1 cellular context compared by ENCODE assay signal in the genomic region with DNA sequence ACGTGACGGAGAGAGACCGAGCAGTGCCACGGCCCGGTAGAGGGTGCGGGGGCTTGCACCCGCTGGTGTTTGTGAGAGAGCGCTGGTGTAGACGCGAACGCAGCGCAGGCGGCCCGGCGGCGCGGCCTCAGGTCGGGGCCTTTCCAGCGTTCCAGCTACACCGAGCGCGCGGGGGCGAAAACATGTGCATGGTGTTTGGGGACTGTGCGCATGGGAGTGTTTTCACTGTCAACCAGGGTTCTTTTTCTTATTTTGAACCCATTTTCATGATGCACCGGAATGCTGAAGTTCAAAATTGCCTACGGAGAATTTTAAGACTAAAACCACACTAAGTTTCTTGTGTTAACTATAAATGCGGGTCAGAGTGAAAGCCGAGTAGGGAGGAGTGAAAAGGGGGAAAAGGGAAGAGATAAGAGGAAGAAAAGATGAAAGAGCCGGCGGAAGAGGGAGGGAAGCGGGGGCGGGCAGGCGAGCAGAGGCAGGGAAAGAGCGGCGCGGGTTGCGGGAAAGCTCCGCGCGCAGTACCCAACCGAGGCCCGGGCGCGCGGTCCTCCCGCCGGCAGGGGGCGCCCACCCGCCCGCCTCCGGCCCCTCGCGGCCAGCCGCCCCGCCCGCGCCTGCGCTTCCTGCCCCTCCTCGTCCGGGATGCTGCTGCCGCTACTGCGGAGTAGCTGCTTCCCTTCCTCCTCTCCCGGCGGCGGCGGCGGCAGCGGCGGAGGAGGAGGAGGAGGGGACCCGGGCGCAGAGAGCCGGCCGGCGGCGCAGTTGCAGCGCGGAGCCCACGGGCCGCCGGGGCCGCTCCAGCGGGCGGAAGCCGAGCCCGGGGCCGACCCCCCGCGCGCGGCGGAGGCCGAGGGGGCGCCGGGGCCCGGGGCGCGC.
A peak's percentile ranks its signal among the peaks of the same experiment; 100 is the strongest.
TF ChIP-seq lines count a peak whose summit lies in the region.

A gene with protein sequence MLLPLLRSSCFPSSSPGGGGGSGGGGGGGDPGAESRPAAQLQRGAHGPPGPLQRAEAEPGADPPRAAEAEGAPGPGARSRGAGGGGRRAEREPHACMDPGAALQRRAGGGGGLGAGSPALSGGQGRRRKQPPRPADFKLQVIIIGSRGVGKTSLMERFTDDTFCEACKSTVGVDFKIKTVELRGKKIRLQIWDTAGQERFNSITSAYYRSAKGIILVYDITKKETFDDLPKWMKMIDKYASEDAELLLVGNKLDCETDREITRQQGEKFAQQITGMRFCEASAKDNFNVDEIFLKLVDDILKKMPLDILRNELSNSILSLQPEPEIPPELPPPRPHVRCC (plus strand): TSS at position 643 of the 879 bp plus-strand sequence. CDS start 3 bp downstream, at position 646.

TF ChIP-seq in HepG2, 621 proteins besides CTCF, POLR2A, EP300 and RAD21 (continued from another document and continues in another):
- TF ChIP-seq TBX2 (CRISPR knock-in tag; IDR thresholded peaks at IDR 0.05; ENCODE audit: borderline replicate concordance) = peak; percentile 33; the same call in 1 of the 2 replicates
- TF ChIP-seq TCF7L2 (IDR thresholded peaks at IDR 0.05; ENCODE audit: low read depth, low read length) = peak; percentile 51; the same call in 1 of the 2 replicates
- TF ChIP-seq, protein P1, sequence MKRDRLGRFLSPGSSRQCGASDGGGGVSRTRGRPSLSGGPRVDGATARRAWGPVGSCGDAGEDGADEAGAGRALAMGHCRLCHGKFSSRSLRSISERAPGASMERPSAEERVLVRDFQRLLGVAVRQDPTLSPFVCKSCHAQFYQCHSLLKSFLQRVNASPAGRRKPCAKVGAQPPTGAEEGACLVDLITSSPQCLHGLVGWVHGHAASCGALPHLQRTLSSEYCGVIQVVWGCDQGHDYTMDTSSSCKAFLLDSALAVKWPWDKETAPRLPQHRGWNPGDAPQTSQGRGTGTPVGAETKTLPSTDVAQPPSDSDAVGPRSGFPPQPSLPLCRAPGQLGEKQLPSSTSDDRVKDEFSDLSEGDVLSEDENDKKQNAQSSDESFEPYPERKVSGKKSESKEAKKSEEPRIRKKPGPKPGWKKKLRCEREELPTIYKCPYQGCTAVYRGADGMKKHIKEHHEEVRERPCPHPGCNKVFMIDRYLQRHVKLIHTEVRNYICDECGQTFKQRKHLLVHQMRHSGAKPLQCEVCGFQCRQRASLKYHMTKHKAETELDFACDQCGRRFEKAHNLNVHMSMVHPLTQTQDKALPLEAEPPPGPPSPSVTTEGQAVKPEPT (CRISPR knock-in tag; IDR thresholded peaks at IDR 0.05; ENCODE audit: low read depth) = no peak
- no peak for TF ChIP-seq HNF4A (CRISPR knock-in tag; IDR thresholded peaks at IDR 0.05)
- no peak; the same call in 1 of the 2 replicates for TF ChIP-seq KAT7 (CRISPR knock-in tag; IDR thresholded peaks at IDR 0.05; ENCODE audit: borderline replicate concordance)
- peak; percentile 77 for TF ChIP-seq HNRNPLL (IDR thresholded peaks at IDR 0.05; ENCODE audit: low read depth, low read length, poor library complexity, severe bottlenecking)
- TF ChIP-seq, protein P2, sequence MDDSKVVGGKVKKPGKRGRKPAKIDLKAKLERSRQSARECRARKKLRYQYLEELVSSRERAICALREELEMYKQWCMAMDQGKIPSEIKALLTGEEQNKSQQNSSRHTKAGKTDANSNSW (CRISPR knock-in tag; IDR thresholded peaks at IDR 0.05; ENCODE audit: borderline replicate concordance) = 0 out of 2 replicates have a peak, but pooled peaks have one; percentile 34
- TF ChIP-seq, protein P3, sequence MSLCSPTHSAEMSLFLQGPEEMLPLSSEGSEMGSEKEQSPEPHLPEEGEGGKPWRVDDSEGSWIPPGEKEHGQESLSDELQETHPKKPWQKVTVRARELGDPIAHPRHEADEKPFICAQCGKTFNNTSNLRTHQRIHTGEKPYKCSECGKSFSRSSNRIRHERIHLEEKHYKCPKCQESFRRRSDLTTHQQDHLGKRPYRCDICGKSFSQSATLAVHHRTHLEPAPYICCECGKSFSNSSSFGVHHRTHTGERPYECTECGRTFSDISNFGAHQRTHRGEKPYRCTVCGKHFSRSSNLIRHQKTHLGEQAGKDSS (CRISPR knock-in tag; IDR thresholded peaks at IDR 0.05; ENCODE audit: borderline replicate concordance, low read depth) = no peak
- peak; percentile 84 for TF ChIP-seq GABPB1 (CRISPR knock-in tag; IDR thresholded peaks at IDR 0.05)
- TF ChIP-seq, protein P4, sequence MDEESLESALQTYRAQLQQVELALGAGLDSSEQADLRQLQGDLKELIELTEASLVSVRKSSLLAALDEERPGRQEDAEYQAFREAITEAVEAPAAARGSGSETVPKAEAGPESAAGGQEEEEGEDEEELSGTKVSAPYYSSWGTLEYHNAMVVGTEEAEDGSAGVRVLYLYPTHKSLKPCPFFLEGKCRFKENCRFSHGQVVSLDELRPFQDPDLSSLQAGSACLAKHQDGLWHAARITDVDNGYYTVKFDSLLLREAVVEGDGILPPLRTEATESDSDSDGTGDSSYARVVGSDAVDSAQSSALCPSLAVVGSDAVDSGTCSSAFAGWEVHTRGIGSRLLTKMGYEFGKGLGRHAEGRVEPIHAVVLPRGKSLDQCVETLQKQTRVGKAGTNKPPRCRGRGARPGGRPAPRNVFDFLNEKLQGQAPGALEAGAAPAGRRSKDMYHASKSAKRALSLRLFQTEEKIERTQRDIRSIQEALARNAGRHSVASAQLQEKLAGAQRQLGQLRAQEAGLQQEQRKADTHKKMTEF (CRISPR knock-in tag; IDR thresholded peaks at IDR 0.05) = 0 out of 2 replicates have a peak, but pooled peaks have one; percentile 26
- TF ChIP-seq ZNF569 (CRISPR knock-in tag; IDR thresholded peaks at IDR 0.05; ENCODE audit: borderline replicate concordance) = no peak
- TF ChIP-seq, protein P5, sequence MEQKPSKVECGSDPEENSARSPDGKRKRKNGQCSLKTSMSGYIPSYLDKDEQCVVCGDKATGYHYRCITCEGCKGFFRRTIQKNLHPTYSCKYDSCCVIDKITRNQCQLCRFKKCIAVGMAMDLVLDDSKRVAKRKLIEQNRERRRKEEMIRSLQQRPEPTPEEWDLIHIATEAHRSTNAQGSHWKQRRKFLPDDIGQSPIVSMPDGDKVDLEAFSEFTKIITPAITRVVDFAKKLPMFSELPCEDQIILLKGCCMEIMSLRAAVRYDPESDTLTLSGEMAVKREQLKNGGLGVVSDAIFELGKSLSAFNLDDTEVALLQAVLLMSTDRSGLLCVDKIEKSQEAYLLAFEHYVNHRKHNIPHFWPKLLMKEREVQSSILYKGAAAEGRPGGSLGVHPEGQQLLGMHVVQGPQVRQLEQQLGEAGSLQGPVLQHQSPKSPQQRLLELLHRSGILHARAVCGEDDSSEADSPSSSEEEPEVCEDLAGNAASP (CRISPR knock-in tag; IDR thresholded peaks at IDR 0.05; ENCODE audit: borderline replicate concordance) = 0 out of 2 replicates have a peak, but pooled peaks have one; percentile 33
- TF ChIP-seq, protein P6, sequence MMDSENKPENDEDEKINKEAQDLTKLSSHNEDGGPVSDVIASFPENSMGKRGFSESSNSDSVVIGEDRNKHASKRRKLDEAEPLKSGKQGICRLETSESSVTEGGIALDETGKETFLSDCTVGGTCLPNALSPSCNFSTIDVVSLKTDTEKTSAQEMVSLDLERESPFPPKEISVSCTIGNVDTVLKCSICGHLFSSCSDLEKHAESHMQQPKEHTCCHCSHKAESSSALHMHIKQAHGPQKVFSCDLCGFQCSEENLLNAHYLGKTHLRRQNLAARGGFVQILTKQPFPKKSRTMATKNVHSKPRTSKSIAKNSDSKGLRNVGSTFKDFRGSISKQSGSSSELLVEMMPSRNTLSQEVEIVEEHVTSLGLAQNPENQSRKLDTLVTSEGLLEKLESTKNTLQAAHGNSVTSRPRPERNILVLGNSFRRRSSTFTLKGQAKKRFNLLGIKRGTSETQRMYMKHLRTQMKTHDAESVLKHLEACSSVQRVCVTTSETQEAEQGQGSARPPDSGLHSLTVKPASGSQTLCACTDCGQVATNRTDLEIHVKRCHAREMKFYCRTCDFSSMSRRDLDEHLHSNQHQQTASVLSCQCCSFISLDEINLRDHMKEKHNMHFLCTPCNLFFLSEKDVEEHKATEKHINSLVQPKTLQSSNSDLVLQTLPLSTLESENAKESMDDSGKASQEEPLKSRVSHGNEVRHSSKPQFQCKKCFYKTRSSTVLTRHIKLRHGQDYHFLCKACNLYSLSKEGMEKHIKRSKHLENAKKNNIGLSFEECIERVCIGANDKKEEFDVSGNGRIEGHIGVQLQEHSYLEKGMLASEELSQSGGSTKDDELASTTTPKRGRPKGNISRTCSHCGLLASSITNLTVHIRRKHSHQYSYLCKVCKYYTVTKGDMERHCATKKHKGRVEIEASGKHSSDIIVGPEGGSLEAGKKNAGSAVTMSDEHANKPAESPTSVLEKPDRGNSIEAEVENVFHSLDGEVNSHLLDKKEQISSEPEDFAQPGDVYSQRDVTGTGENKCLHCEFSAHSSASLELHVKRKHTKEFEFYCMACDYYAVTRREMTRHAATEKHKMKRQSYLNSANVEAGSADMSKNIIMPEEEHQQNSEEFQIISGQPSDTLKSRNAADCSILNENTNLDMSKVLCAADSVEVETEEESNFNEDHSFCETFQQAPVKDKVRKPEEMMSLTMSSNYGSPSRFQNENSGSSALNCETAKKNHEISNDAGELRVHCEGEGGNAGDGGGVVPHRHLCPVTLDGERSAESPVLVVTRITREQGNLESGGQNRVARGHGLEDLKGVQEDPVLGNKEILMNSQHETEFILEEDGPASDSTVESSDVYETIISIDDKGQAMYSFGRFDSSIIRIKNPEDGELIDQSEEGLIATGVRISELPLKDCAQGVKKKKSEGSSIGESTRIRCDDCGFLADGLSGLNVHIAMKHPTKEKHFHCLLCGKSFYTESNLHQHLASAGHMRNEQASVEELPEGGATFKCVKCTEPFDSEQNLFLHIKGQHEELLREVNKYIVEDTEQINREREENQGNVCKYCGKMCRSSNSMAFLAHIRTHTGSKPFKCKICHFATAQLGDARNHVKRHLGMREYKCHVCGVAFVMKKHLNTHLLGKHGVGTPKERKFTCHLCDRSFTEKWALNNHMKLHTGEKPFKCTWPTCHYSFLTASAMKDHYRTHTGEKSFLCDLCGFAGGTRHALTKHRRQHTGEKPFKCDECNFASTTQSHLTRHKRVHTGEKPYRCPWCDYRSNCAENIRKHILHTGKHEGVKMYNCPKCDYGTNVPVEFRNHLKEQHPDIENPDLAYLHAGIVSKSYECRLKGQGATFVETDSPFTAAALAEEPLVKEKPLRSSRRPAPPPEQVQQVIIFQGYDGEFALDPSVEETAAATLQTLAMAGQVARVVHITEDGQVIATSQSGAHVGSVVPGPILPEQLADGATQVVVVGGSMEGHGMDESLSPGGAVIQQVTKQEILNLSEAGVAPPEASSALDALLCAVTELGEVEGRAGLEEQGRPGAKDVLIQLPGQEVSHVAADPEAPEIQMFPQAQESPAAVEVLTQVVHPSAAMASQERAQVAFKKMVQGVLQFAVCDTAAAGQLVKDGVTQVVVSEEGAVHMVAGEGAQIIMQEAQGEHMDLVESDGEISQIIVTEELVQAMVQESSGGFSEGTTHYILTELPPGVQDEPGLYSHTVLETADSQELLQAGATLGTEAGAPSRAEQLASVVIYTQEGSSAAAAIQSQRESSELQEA (CRISPR knock-in tag; IDR thresholded peaks at IDR 0.05; ENCODE audit: not compliant biosample characterization) = no peak
- TF ChIP-seq ZNF629 (CRISPR knock-in tag; conservative IDR thresholded peaks at IDR 0.05) = peak; percentile 77
- TF ChIP-seq, protein P7, sequence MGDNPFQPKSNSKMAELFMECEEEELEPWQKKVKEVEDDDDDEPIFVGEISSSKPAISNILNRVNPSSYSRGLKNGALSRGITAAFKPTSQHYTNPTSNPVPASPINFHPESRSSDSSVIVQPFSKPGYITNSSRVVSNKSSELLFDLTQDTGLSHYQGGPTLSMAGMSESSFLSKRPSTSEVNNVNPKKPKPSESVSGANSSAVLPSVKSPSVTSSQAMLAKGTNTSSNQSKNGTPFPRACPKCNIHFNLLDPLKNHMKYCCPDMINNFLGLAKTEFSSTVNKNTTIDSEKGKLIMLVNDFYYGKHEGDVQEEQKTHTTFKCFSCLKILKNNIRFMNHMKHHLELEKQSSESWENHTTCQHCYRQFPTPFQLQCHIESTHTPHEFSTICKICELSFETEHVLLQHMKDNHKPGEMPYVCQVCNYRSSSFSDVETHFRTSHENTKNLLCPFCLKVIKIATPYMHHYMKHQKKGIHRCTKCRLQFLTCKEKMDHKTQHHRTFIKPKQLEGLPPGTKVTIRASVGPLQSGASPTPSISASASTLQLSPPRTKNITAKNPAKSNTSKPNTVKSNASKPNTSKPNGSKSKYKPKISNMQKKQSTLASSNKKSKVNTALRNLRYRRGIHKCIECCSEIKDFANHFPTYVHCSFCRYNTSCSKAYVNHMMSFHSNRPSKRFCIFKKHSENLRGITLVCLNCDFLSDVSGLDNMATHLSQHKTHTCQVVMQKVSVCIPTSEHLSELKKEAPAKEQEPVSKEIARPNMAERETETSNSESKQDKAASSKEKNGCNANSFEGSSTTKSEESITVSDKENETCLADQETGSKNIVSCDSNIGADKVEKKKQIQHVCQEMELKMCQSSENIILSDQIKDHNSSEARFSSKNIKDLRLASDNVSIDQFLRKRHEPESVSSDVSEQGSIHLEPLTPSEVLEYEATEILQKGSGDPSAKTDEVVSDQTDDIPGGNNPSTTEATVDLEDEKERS (CRISPR knock-in tag; IDR thresholded peaks at IDR 0.05) = 0 out of 2 replicates have a peak, but pooled peaks have one; percentile 34
- no peak for TF ChIP-seq HOXA9 (CRISPR knock-in tag; IDR thresholded peaks at IDR 0.05; ENCODE audit: borderline replicate concordance)
- peak; percentile 74 for TF ChIP-seq RBFOX2 (IDR thresholded peaks at IDR 0.05; ENCODE audit: low read depth, low read length)
- TF ChIP-seq ETV6 (CRISPR knock-in tag; conservative IDR thresholded peaks at IDR 0.05) = peak; percentile 90
- peak; percentile 34; the same call in 1 of the 2 replicates for TF ChIP-seq NCOA2 (CRISPR knock-in tag; IDR thresholded peaks at IDR 0.05)
- TF ChIP-seq SKI (IDR thresholded peaks at IDR 0.05; ENCODE audit: partially characterized antibody) = peak; percentile 18
- TF ChIP-seq, protein P8, sequence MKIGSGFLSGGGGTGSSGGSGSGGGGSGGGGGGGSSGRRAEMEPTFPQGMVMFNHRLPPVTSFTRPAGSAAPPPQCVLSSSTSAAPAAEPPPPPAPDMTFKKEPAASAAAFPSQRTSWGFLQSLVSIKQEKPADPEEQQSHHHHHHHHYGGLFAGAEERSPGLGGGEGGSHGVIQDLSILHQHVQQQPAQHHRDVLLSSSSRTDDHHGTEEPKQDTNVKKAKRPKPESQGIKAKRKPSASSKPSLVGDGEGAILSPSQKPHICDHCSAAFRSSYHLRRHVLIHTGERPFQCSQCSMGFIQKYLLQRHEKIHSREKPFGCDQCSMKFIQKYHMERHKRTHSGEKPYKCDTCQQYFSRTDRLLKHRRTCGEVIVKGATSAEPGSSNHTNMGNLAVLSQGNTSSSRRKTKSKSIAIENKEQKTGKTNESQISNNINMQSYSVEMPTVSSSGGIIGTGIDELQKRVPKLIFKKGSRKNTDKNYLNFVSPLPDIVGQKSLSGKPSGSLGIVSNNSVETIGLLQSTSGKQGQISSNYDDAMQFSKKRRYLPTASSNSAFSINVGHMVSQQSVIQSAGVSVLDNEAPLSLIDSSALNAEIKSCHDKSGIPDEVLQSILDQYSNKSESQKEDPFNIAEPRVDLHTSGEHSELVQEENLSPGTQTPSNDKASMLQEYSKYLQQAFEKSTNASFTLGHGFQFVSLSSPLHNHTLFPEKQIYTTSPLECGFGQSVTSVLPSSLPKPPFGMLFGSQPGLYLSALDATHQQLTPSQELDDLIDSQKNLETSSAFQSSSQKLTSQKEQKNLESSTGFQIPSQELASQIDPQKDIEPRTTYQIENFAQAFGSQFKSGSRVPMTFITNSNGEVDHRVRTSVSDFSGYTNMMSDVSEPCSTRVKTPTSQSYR (CRISPR knock-in tag; IDR thresholded peaks at IDR 0.05; ENCODE audit: borderline replicate concordance) = no peak; the same call in 1 of the 2 replicates
